In the genomic region with DNA sequence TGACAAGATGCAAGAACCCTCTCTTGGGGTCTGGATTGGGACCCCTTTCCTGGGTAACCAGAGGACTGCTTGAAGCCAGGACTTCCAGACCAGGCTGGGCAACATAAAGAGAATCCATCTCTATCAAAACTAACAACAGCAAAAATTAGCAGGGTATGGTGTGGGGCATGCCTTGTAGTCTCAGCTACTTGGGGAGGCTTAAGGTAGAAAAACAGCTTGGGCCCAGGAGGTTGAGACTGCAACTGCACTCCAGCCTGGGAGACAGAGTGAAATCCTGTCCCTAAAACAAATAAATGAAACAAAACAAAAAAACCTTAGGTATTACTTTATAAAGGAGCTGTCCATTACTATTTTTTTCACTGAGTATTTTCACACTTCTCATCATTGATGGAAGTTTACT, we compare ENCODE assay signal across 21 cellular contexts.
A peak's percentile ranks its signal among the peaks of the same experiment; 100 is the strongest.
DNase-seq lines count a peak whose midpoint lies in the region; ATAC-seq and TF ChIP-seq lines count a peak whose summit lies in the region.
"Had no signal": no experiment of that assay in that cellular context is flagged by ENCODE, and none has a peak within 500 bp of the region (broad histone marks: within the 10 kb centered on the region; RNA-seq: fewer than 3 reads in every experiment).

No MANE protein-coding gene starts in this region.

- H3K36me3 ChIP-seq in cardiac muscle cell (no peaks in the 10 kb centered on the region), neuron (ENCODE audit: insufficient read depth, low read length) (peaks cover 4% of the 10 kb centered on the region), brain microvascular endothelial cell (replicated peaks) (no peaks in the 10 kb centered on the region)
- H3K36me3 ChIP-seq: SJSA1 had no signal

- H3K36me3 Mint-ChIP-seq in brain = peaks cover 34% of the 10 kb centered on the region

- H3K4me3 ChIP-seq in cardiac muscle cell = no peak overlapping the region
- peak overlapping the region; percentile 51 for H3K4me3 ChIP-seq in neuron (ENCODE audit: low read length)
- no peak overlapping the region for H3K4me3 ChIP-seq in brain microvascular endothelial cell (ENCODE audit: low read depth, low read length)
- H3K4me3 ChIP-seq: GM12878, PC-9, SJSA1 had no signal

- no peak for DNase-seq in cardiac muscle cell (ENCODE audit: low read depth in 1 of 2, low spot score in 1 of 2)
- no peak for DNase-seq in Right ventricle myocardium inferior (ENCODE audit: missing footprints)
- no peak for DNase-seq in NCI-H2196 (lab: John Stamatoyannopoulos, UW; ENCODE audit: unreplicated experiment)
- no peak for DNase-seq in brain microvascular endothelial cell
- no peak for DNase-seq in stimulated activated naive CD4-positive, alpha-beta T cell treated with Interleukin-2 at 50 U/mL for 16 hours (lab: John Stamatoyannopoulos, UW)
- DNase-seq: DMS53, GOT3, HCEC 1CT, NCI-H1092, NCI-H1436 treated with DMSO at 0.1 percent for 48 hours, NCI-H187 treated with DMSO at 0.1 percent for 48 hours, NCI-H2171 treated with DMSO at 0.1 percent for 48 hours, NCI-H524, NCI-H748 treated with DMSO at 0.1 percent for 48 hours, PC-9, Right ventricle myocardium superior had no signal

- in situ Hi-C loops in brain microvascular endothelial cell (cut with HindIII; ENCODE audit: low pct_ligation_motif_present, low sequenced_read_pairs) = no loop called here

- peaks cover 17 to 28% (median 20%) of the 10 kb centered on the region in 5 experiments for H3K9me3 Mint-ChIP-seq in brain

- H3K27me3 ChIP-seq in cardiac muscle cell = no peaks in the 10 kb centered on the region
- no peaks in the 10 kb centered on the region for H3K27me3 ChIP-seq in neuron (ENCODE audit: insufficient read depth, low read length)
- no peaks in the 10 kb centered on the region for H3K27me3 ChIP-seq in brain microvascular endothelial cell (replicated peaks)
- H3K27me3 ChIP-seq: SJSA1 had no signal

- no peak for TF ChIP-seq CTCF in cardiac muscle cell (IDR thresholded peaks at IDR 0.05; ENCODE audit: low read depth, low read length)
- TF ChIP-seq CTCF in brain (conservative IDR thresholded peaks at IDR 0.05) = no peak
- TF ChIP-seq CTCF in brain microvascular endothelial cell (IDR thresholded peaks at IDR 0.05; ENCODE audit: low read depth, low read length, missing control alignments) = no peak

- H3K4me1 Mint-ChIP-seq in brain = peaks cover 52% of the 10 kb centered on the region

- H3K4me3 Mint-ChIP-seq in brain = peak overlapping the region in 3 of 5 experiments; percentile 21 to 80 (median 36)
- H3K4me3 Mint-ChIP-seq: IgD-negative memory B cell had no signal

- no peaks in the 10 kb centered on the region for H3K4me1 ChIP-seq in cardiac muscle cell (ENCODE audit: low read depth)
- peaks cover 31% of the 10 kb centered on the region for H3K4me1 ChIP-seq in neuron (ENCODE audit: insufficient read depth, low read length)
- H3K4me1 ChIP-seq: SJSA1 had no signal

- no peaks in the 10 kb centered on the region for H3K27me3 Mint-ChIP-seq in brain
- H3K27me3 Mint-ChIP-seq: IgD-negative memory B cell had no signal

- H3K9me3 ChIP-seq in cardiac muscle cell (ENCODE audit: low read depth) = no peaks in the 10 kb centered on the region
- H3K9me3 ChIP-seq in neuron (ENCODE audit: low read length) = peaks cover 8% of the 10 kb centered on the region
- H3K9me3 ChIP-seq: SJSA1 had no signal

- peak overlapping the region; percentile 11 for H3K27ac ChIP-seq in cardiac muscle cell
- H3K27ac ChIP-seq in brain microvascular endothelial cell = no peak overlapping the region
- H3K27ac ChIP-seq: PC-9, SJSA1 had no signal

- intact Hi-C loops in Right ventricle myocardium inferior (cut with DNase I) = no loop called here

- peak overlapping the region; percentile 66 to 92 (median 91) for H3K27ac Mint-ChIP-seq in brain
- H3K27ac Mint-ChIP-seq: IgD-negative memory B cell had no signal

- ATAC-seq in Right ventricle myocardium inferior = no peak
- ATAC-seq: GM12878 had no signal

- H2AFZ ChIP-seq in neuron (ENCODE audit: low read depth, low read length) = no peak overlapping the region
- H2AFZ ChIP-seq: PC-9 had no signal
